8 cellular contexts compared by ENCODE assay signal in genomic region chr7:115679976-115680375, GRCh38.
A peak's percentile ranks its signal among the peaks of the same experiment; 100 is the strongest.
DNase-seq lines count a peak whose midpoint lies in the region; ATAC-seq and TF ChIP-seq lines count a peak whose summit lies in the region.

No MANE protein-coding gene starts in this region.

- H3K4me1 ChIP-seq in SJCRH30 (peaks cover 37% of the 10 kb centered on the region), testis (no peaks in the 10 kb centered on the region)

- TF ChIP-seq POLR2A in testis (IDR thresholded peaks at IDR 0.05) = no peak

- TF ChIP-seq CTCF in testis (IDR thresholded peaks at IDR 0.05) = peak in 2 of 3 experiments; percentile 21 to 26

- intact Hi-C loops in testis (cut with DNase I; ENCODE audit: low total_unique reads) = no loop called here

- DNase-seq in D341Med (ENCODE audit: low spot score) (peak; percentile 45), SJCRH30 (peak; percentile 30 to 66), germinal center (ENCODE audit: low spot score) (peak; percentile 2), testis (peak; percentile 50), NCI-H2171 (lab: John Stamatoyannopoulos, UW) (no peak)
- no peak for DNase-seq in effector CD4-positive, alpha-beta T cell

- H3K4me3 ChIP-seq in SJCRH30 (no peak overlapping the region), testis (no peak overlapping the region)

- no peaks in the 10 kb centered on the region for H3K36me3 ChIP-seq in SJCRH30
- no peaks in the 10 kb centered on the region for H3K36me3 ChIP-seq in testis (ENCODE audit: low read depth, missing control alignments)

- 59 to 72% methylated on average over 2 of the region's 2 CpGs for WGBS in testis, 2 donors

- ATAC-seq in GM19351 (IDR thresholded peaks at IDR 0.05; ENCODE audit: unreplicated experiment) = peak; percentile 84
- ATAC-seq in HG03520 (IDR thresholded peaks at IDR 0.05; ENCODE audit: unreplicated experiment) = peak; percentile 77

- H3K27me3 ChIP-seq in SJCRH30 (no peaks in the 10 kb centered on the region), testis (no peaks in the 10 kb centered on the region)

- H3K27ac ChIP-seq in SJCRH30 (no peak overlapping the region), testis (no peak overlapping the region)

- H3K9me3 ChIP-seq in SJCRH30 (replicated peaks) (no peaks in the 10 kb centered on the region), testis (no peaks in the 10 kb centered on the region)

Comparison
In these comparisons a context has a peak if more than half of its experiments do, and no peak if none do; other contexts are left out.
1. DNase-seq: peak in D341Med (single experiment), SJCRH30 (2 of 2), germinal center (single experiment) and testis (single experiment); none in effector CD4-positive, alpha-beta T cell (single experiment) and NCI-H2171 (single experiment).